Comparison of ENCODE assay signal across 1 cellular context in genomic region chr1:47175227-47175934, GRCh38.
TF ChIP-seq lines count a peak whose summit lies in the region.

No MANE protein-coding gene starts in this region.

TF ChIP-seq in endothelial cell of umbilical vein, 7 proteins besides CTCF, POLR2A, EP300 and RAD21 (continued from another document):
- TF ChIP-seq GATA2 (IDR thresholded peaks at IDR 0.05; ENCODE audit: insufficient read depth, insufficient read length, low read depth, low read length) (no peak), MYC (IDR thresholded peaks at IDR 0.05; ENCODE audit: low read depth, low read length) (no peak), FOS (IDR thresholded peaks at IDR 0.05; ENCODE audit: borderline replicate concordance, insufficient read depth, low read length) (no peak), JUN (IDR thresholded peaks at IDR 0.05; ENCODE audit: borderline replicate concordance, insufficient read depth, insufficient read length, low read depth) (no peak), EZH2 (IDR thresholded peaks at IDR 0.05; ENCODE audit: borderline replicate concordance, low read depth, low read length, severe bottlenecking) (no peak), POLR2AphosphoS5 (IDR thresholded peaks at IDR 0.05; ENCODE audit: insufficient read depth, low read depth, low read length) (no peak)
